Comparison of ENCODE assay signal across 17 cellular contexts in genomic region chr4:79235074-79235473, GRCh38.
A peak's percentile ranks its signal among the peaks of the same experiment; 100 is the strongest.
DNase-seq lines count a peak whose midpoint lies in the region; FAIRE-seq and TF ChIP-seq lines count a peak whose summit lies in the region.
"Had no signal": no experiment of that assay in that cellular context is flagged by ENCODE, and none has a peak within 500 bp of the region (broad histone marks: within the 10 kb centered on the region; RNA-seq: fewer than 3 reads in every experiment).

No MANE protein-coding gene starts in this region.

- H3K27ac Mint-ChIP-seq in activated CD4-positive, alpha-beta memory T cell treated with anti-CD3 and anti-CD28 coated beads, Interleukin-2, amount 10 ng/mL, durations not matched to agents 7 days and 5 days = no peak overlapping the region
- H3K27ac Mint-ChIP-seq: B cell; CD4-positive, alpha-beta memory T cell had no signal

- 0 out of 2 replicates have a peak overlapping the region, but pooled peaks have one; percentile 49 for H2AFZ ChIP-seq in H1 (ENCODE audit: low read length)

- no peak overlapping the region for H3K14ac ChIP-seq in H1 (ENCODE audit: insufficient read length)

- no peaks in the 10 kb centered on the region for H3K79me2 ChIP-seq in H1 (ENCODE audit: control insufficient read depth in 1 of 2, insufficient read depth in 2 of 2, low read length in 2 of 2)

- H3K4me1 ChIP-seq in H1 (replicated peaks in 1 of 4; ENCODE audit: control insufficient read depth in 3 of 4, insufficient read depth in 4 of 4, low read length in 3 of 4) = no peaks in the 10 kb centered on the region
- H3K4me1 ChIP-seq in left ventricle myocardium inferior = no peaks in the 10 kb centered on the region

- POLR2A ChIA-PET in H1 (lab: Charles Lee; ENCODE audit: partially characterized antibody) = no interaction called here
- POLR2A ChIA-PET in activated CD4-positive, alpha-beta memory T cell treated with anti-CD3 and anti-CD28 coated beads, Interleukin-2, amount 10 ng/mL, durations not matched to agents 7 days and 5 days (lab: Charles Lee) = no interaction called here

- H3K27ac ChIP-seq in H1 (ENCODE audit: low read depth, low read length) (no peak overlapping the region), left ventricle myocardium inferior (replicated peaks) (no peak overlapping the region)
- H3K27ac ChIP-seq: C4-2B had no signal

- no peak overlapping the region for H2BK120ac ChIP-seq in H1 (replicated peaks; ENCODE audit: low read depth, low read length)

- FAIRE-seq in H1 (lab: Jason Lieb, UNC) = no peak
- FAIRE-seq: A204.1, GM19239, H54, HepG2, HTR-8/SVneo, K562 had no signal

- H3K36me3 ChIP-seq in H1 (ENCODE audit: control insufficient read depth in 2 of 4, insufficient read depth in 4 of 4, low read length in 3 of 4) (no peaks in the 10 kb centered on the region), left ventricle myocardium inferior (no peaks in the 10 kb centered on the region)

- no peak overlapping the region for H2BK5ac ChIP-seq in H1 (ENCODE audit: low read depth, low read length)

- no peak overlapping the region for H4K91ac ChIP-seq in H1 (replicated peaks; ENCODE audit: insufficient read length, low read length)

- H3K9me3 Mint-ChIP-seq in activated CD4-positive, alpha-beta memory T cell treated with anti-CD3 and anti-CD28 coated beads, Interleukin-2, amount 10 ng/mL, durations not matched to agents 7 days and 5 days = no peaks in the 10 kb centered on the region

- no peaks in the 10 kb centered on the region for H3K23me2 ChIP-seq in H1 (ENCODE audit: low read depth, low read length)

- TF ChIP-seq EP300 in H1 (IDR thresholded peaks at IDR 0.05; ENCODE audit: borderline replicate concordance in 1 of 2, low read depth in 2 of 2, low read length in 2 of 2) = no peak

- no peaks in the 10 kb centered on the region for H3K27me3 ChIP-seq in H1 (replicated peaks in 1 of 4; ENCODE audit: control insufficient read depth in 3 of 4, extremely low read depth in 1 of 4, insufficient read depth in 3 of 4, low read length in 3 of 4)
- H3K27me3 ChIP-seq in left ventricle myocardium inferior (ENCODE audit: low read depth) = no peaks in the 10 kb centered on the region

- H3K4me3 Mint-ChIP-seq in activated CD4-positive, alpha-beta memory T cell treated with anti-CD3 and anti-CD28 coated beads, Interleukin-2, amount 10 ng/mL, durations not matched to agents 7 days and 5 days = no peak overlapping the region
- H3K4me3 Mint-ChIP-seq: B cell; CD4-positive, alpha-beta memory T cell had no signal

- H3K79me1 ChIP-seq in H1 (ENCODE audit: low read depth, low read length) = no peaks in the 10 kb centered on the region

- no peak overlapping the region for H2BK15ac ChIP-seq in H1 (ENCODE audit: low read length)

- no peak overlapping the region for H4K5ac ChIP-seq in H1 (ENCODE audit: insufficient read length, low read depth, low read length)

- no peaks in the 10 kb centered on the region for H3K27me3 Mint-ChIP-seq in activated CD4-positive, alpha-beta memory T cell treated with anti-CD3 and anti-CD28 coated beads, Interleukin-2, amount 10 ng/mL, durations not matched to agents 7 days and 5 days
- H3K27me3 Mint-ChIP-seq: B cell; CD4-positive, alpha-beta memory T cell had no signal

- H3K9me3 ChIP-seq in H1 (ENCODE audit: insufficient read depth in 2 of 2, low read depth in 1 of 2, low read length in 1 of 2) = no peaks in the 10 kb centered on the region
- no peaks in the 10 kb centered on the region for H3K9me3 ChIP-seq in left ventricle myocardium inferior (replicated peaks)

- H3K56ac ChIP-seq in H1 (replicated peaks; ENCODE audit: insufficient read length, low read depth, low read length) = no peak overlapping the region

- H3K4me2 ChIP-seq in H1 (ENCODE audit: insufficient read depth in 1 of 2, low read depth in 2 of 2, low read length in 2 of 2) = no peak overlapping the region

- no peaks in the 10 kb centered on the region for H4K20me1 ChIP-seq in H1 (replicated peaks in 1 of 2; ENCODE audit: control insufficient read depth in 1 of 2, insufficient read depth in 2 of 2, low read length in 2 of 2)

- H3K36me3 Mint-ChIP-seq in activated CD4-positive, alpha-beta memory T cell treated with anti-CD3 and anti-CD28 coated beads, Interleukin-2, amount 10 ng/mL, durations not matched to agents 7 days and 5 days (ENCODE audit: low read depth) = no peaks in the 10 kb centered on the region
- H3K36me3 Mint-ChIP-seq: CD4-positive, alpha-beta memory T cell had no signal

- no peak for TF ChIP-seq CTCF in H1 (IDR thresholded peaks at IDR 0.05; ENCODE audit: control extremely low read depth in 1 of 3, insufficient read depth in 1 of 3, low read depth in 1 of 3, low read length in 3 of 3)
- no peak for TF ChIP-seq CTCF in left ventricle myocardium inferior (IDR thresholded peaks at IDR 0.05; ENCODE audit: borderline replicate concordance)

- H2BK12ac ChIP-seq in H1 (ENCODE audit: low read depth, low read length) = no peak overlapping the region

- no peak overlapping the region for H2BK20ac ChIP-seq in H1 (ENCODE audit: low read length)

- no peak for TF ChIP-seq POLR2A in H1 (IDR thresholded peaks at IDR 0.05; ENCODE audit: control extremely low read depth in 1 of 2, low read depth in 2 of 2, low read length in 2 of 2)

- 92% methylated on average over 4 of the region's 4 CpGs; no CpG with 5 or more reads in 1 of the 2 experiments for WGBS in H1 (ENCODE audit: extremely low coverage in 1 of 2, insufficient coverage in 1 of 2, insufficient read length in 1 of 2, insufficient replicate concordance in 2 of 2, low coverage in 1 of 2, low lambda C conversion rate in 2 of 2, missing lambda C conversion rate in 1 of 2), 2 experiments

- H3K4me3 ChIP-seq in H1 (ENCODE audit: extremely low read depth in 1 of 4, insufficient read depth in 2 of 4, low read depth in 3 of 4, low read length in 4 of 4) (no peak overlapping the region), left ventricle myocardium inferior (no peak overlapping the region)
- H3K4me3 ChIP-seq: K562 had no signal

- no peak overlapping the region for H3K23ac ChIP-seq in H1 (ENCODE audit: insufficient read length)

- H2AK5ac ChIP-seq in H1 (ENCODE audit: low read depth, low read length) = no peak overlapping the region

- DNase-seq in NCI-H524 (lab: John Stamatoyannopoulos, UW) = peak; percentile 21 to 52
- DNase-seq in NCI-H524 treated with DMSO at 0.1 percent for 48 hours (lab: John Stamatoyannopoulos, UW) = no peak
- DNase-seq in NCI-H2171 treated with DMSO at 0.1 percent for 48 hours (lab: John Stamatoyannopoulos, UW) = peak; percentile 91
- no peak for DNase-seq in H1 (ENCODE audit: low read depth in 1 of 2, low spot score in 2 of 2)
- no peak for DNase-seq in left ventricle myocardium inferior
- DNase-seq in NCI-H1048 (lab: John Stamatoyannopoulos, UW) = no peak
- DNase-seq in activated CD4-positive, alpha-beta memory T cell treated with anti-CD3 and anti-CD28 coated beads, Interleukin-2, amount 10 ng/mL, durations not matched to agents 7 days and 5 days = no peak
- DNase-seq: CD4-positive, alpha-beta memory T cell; DMS53 had no signal

- no peak overlapping the region for H3K9ac ChIP-seq in H1 (replicated peaks in 1 of 4; ENCODE audit: extremely low read depth in 1 of 4, low read depth in 3 of 4, low read length in 3 of 4)

- TF ChIP-seq RAD21 in H1 (IDR thresholded peaks at IDR 0.05 in 1 of 2, conservative IDR thresholded peaks at IDR 0.05 in 1 of 2; ENCODE audit: low read depth in 2 of 2, low read length in 2 of 2) = no peak

- H4K8ac ChIP-seq in H1 (ENCODE audit: extremely low read depth, insufficient read depth, low read length) = no peak overlapping the region

- intact Hi-C loops in left ventricle myocardium inferior (cut with micrococcal nuclease) = no loop called here

- H3K4me1 Mint-ChIP-seq in activated CD4-positive, alpha-beta memory T cell treated with anti-CD3 and anti-CD28 coated beads, Interleukin-2, amount 10 ng/mL, durations not matched to agents 7 days and 5 days = no peaks in the 10 kb centered on the region
- H3K4me1 Mint-ChIP-seq: B cell; CD4-positive, alpha-beta memory T cell had no signal

- no peak overlapping the region for H3K18ac ChIP-seq in H1 (ENCODE audit: extremely low read depth, low read length)

- CTCF ChIA-PET in H1 (lab: Charles Lee; ENCODE audit: partially characterized antibody) = no interaction called here
- CTCF ChIA-PET in activated CD4-positive, alpha-beta memory T cell treated with anti-CD3 and anti-CD28 coated beads, Interleukin-2, amount 10 ng/mL, durations not matched to agents 7 days and 5 days (lab: Charles Lee) = no interaction called here

- H3K4ac ChIP-seq in H1 (replicated peaks; ENCODE audit: insufficient read length, low read depth, low read length) = no peak overlapping the region

TF ChIP-seq in H1, 55 proteins besides CTCF, POLR2A, EP300 and RAD21:
- TF ChIP-seq CEBPB (IDR thresholded peaks at IDR 0.05; ENCODE audit: low read depth, low read length) = no peak
- TF ChIP-seq BRCA1 (IDR thresholded peaks at IDR 0.05; ENCODE audit: low read depth, low read length) = no peak
- TF ChIP-seq SAP30 (IDR thresholded peaks at IDR 0.05; ENCODE audit: insufficient read depth, insufficient replicate concordance, low read length) = no peak

Comparison
In these comparisons a context has a peak if more than half of its experiments do, and no peak if none do; other contexts are left out.
1. DNase-seq: peak in NCI-H524 (2 of 2) and NCI-H2171 treated with DMSO at 0.1 percent for 48 hours (single experiment); none in NCI-H524 treated with DMSO at 0.1 percent for 48 hours (single experiment), H1 (0 of 2), left ventricle myocardium inferior (single experiment), NCI-H1048 (single experiment) and activated CD4-positive, alpha-beta memory T cell treated with anti-CD3 and anti-CD28 coated beads, Interleukin-2, amount 10 ng/mL, durations not matched to agents 7 days and 5 days (single experiment).